Comparison of ENCODE assay signal across 12 cellular contexts in genomic region chr11:71930556-71931244, GRCh38. TPM values are rescaled to one million over a fixed set of nuclear protein-coding genes. Genes with fewer than 3 reads are reported as not detected.
DNase-seq lines count a peak whose midpoint lies in the region; ATAC-seq and TF ChIP-seq lines count a peak whose summit lies in the region.
"Had no signal": no experiment of that assay in that cellular context is flagged by ENCODE, and none has a peak within 500 bp of the region (broad histone marks: within the 10 kb centered on the region; RNA-seq: fewer than 3 reads in every experiment).

No MANE protein-coding gene starts in this region.

- H3K9me3 ChIP-seq in Loucy (ENCODE audit: insufficient read depth, low read depth, low read length) (no peaks in the 10 kb centered on the region), osteoblast (ENCODE audit: low read depth, low read length) (no peaks in the 10 kb centered on the region), aorta (ENCODE audit: control insufficient read depth, low read length) (no peaks in the 10 kb centered on the region)

- H3K27me3 ChIP-seq in Loucy (ENCODE audit: insufficient read depth, low read length, poor library complexity, severe bottlenecking) = no peaks in the 10 kb centered on the region
- no peaks in the 10 kb centered on the region for H3K27me3 ChIP-seq in brain microvascular endothelial cell (replicated peaks)
- no peaks in the 10 kb centered on the region for H3K27me3 ChIP-seq in osteoblast (ENCODE audit: insufficient read depth, low read length)
- H3K27me3 ChIP-seq in aorta (ENCODE audit: control insufficient read depth in 1 of 2, insufficient read depth in 2 of 2, low read length in 1 of 2) = no peaks in the 10 kb centered on the region
- H3K27me3 ChIP-seq: cardiac muscle cell had no signal

- TF ChIP-seq CTCF in Loucy (conservative IDR thresholded peaks at IDR 0.05; ENCODE audit: low read length) (no peak), brain microvascular endothelial cell (IDR thresholded peaks at IDR 0.05; ENCODE audit: low read depth, low read length, missing control alignments) (no peak), osteoblast (IDR thresholded peaks at IDR 0.05; ENCODE audit: extremely low read depth, low read depth, low read length) (no peak)

- no peaks in the 10 kb centered on the region for H3F3A ChIP-seq in Loucy (ENCODE audit: low read depth)

- 57 to 59% methylated on average over 11 of the region's 11 CpGs for WGBS in aorta, 2 donors

- H3K4me1 ChIP-seq in Loucy (ENCODE audit: insufficient read depth, low read length, poor library complexity, severe bottlenecking) (peaks cover 50% of the 10 kb centered on the region), osteoblast (ENCODE audit: insufficient read depth, low read length) (peaks cover 30% of the 10 kb centered on the region), aorta (ENCODE audit: control insufficient read depth in 1 of 2, insufficient read depth in 2 of 2, low read length in 2 of 2) (peaks cover 1 to 7% of the 10 kb centered on the region in 2 donors)

- H3K4me3 ChIP-seq in GM08714 (ENCODE audit: low read length) (peak overlapping the region; percentile 86), Loucy (ENCODE audit: low read length, poor library complexity, severe bottlenecking) (peak overlapping the region; percentile 75), brain microvascular endothelial cell (ENCODE audit: low read depth, low read length) (peak overlapping the region; percentile 66), osteoblast (ENCODE audit: insufficient read depth, low read length) (peak overlapping the region; percentile 80), aorta (ENCODE audit: low read length in 2 of 2) (no peak overlapping the region)

- H3K27ac ChIP-seq in brain microvascular endothelial cell (peak overlapping the region; percentile 38), osteoblast (ENCODE audit: low read depth, low read length) (peak overlapping the region; percentile 94), aorta (ENCODE audit: low read depth in 1 of 2, low read length in 2 of 2) (no peak overlapping the region)
- H3K27ac ChIP-seq: cardiac muscle cell had no signal

- ATAC-seq in aorta (ENCODE audit: low FRiP score) (no peak), HG03025 (IDR thresholded peaks at IDR 0.05; ENCODE audit: low FRiP score, unreplicated experiment) (no peak)

- H3K4me2 ChIP-seq in Loucy (ENCODE audit: low read depth, low read length, poor library complexity, severe bottlenecking) (peak overlapping the region; percentile 80), osteoblast (ENCODE audit: insufficient read depth, low read length) (peak overlapping the region; percentile 97)

- DNase-seq in brain microvascular endothelial cell (no peak), osteoblast (ENCODE audit: insufficient read length, low spot score, missing footprints) (no peak), RKO (ENCODE audit: low spot score) (no peak), aorta (no peak)
- DNase-seq: midbrain, NCI-H1694 treated with DMSO at 0.1 percent for 48 hours had no signal

- H3K79me2 ChIP-seq in Loucy (ENCODE audit: insufficient read depth, low read length) (peaks cover 78% of the 10 kb centered on the region), osteoblast (ENCODE audit: insufficient read depth, low read length) (peaks cover 79% of the 10 kb centered on the region)

- H3K9ac ChIP-seq in Loucy (ENCODE audit: low read depth, low read length, poor library complexity, severe bottlenecking) = peak overlapping the region; percentile 84

- peaks cover 28% of the 10 kb centered on the region for H4K20me1 ChIP-seq in Loucy (ENCODE audit: insufficient read depth, low read length, poor library complexity, severe bottlenecking)
- peaks cover 58% of the 10 kb centered on the region for H4K20me1 ChIP-seq in osteoblast (ENCODE audit: insufficient read depth, low read length)

- H3K36me3 ChIP-seq in Loucy (ENCODE audit: insufficient read depth, low read length) (no peaks in the 10 kb centered on the region), brain microvascular endothelial cell (replicated peaks) (no peaks in the 10 kb centered on the region), osteoblast (ENCODE audit: insufficient read depth, low read length) (no peaks in the 10 kb centered on the region), aorta (ENCODE audit: control insufficient read depth in 1 of 2, insufficient read depth in 2 of 2, low read length in 1 of 2) (no peaks in the 10 kb centered on the region)
- H3K36me3 ChIP-seq: cardiac muscle cell had no signal

- in situ Hi-C loops in brain microvascular endothelial cell (cut with HindIII; ENCODE audit: low pct_ligation_motif_present, low sequenced_read_pairs) = no loop called here

- H3K9me2 ChIP-seq in Loucy (replicated peaks; ENCODE audit: low read depth, low read length) = no peaks in the 10 kb centered on the region

- intact Hi-C loops in aorta (cut with DNase I) = no loop called here

- H2AFZ ChIP-seq in Loucy (ENCODE audit: low read length) (no peak overlapping the region), osteoblast (ENCODE audit: low read length) (no peak overlapping the region)

RNA-seq across cellular contexts. Expression of gene RNF121, which starts 1.9 kb away (rescaled TPM):
- total RNA-seq in osteoblast (32.1 and 32.2 TPM in 2 replicates), aorta (10 to 100 TPM; 38.3 to 38.6 TPM)
- polyA plus RNA-seq in aorta = 10 to 100 TPM; 20.8 to 22.8 TPM

RNA-seq across cellular contexts. Expression of gene XNDC1N, which starts 2.3 kb away (rescaled TPM):
- total RNA-seq in osteoblast = 8.8 and 9.4 TPM in 2 replicates
- 10 to 100 TPM in 1 of 2 donors, 1 to 10 TPM in 1; 8.2 to 12.8 TPM for total RNA-seq in aorta
- polyA plus RNA-seq in aorta = 1 to 10 TPM; 3.9 to 4.7 TPM

RNA-seq across cellular contexts. Expression of gene DEFB131B, which starts 52.4 kb away (rescaled TPM):
- total RNA-seq in osteoblast (not detected in 2 replicates), aorta (not detected)
- not detected for polyA plus RNA-seq in aorta
- total RNA-seq: cardiac muscle cell, glomerular endothelial cell, temporal lobe had no signal
- polyA plus RNA-seq: cardiac muscle cell had no signal

Comparison
In these comparisons a context has a peak if more than half of its experiments do, and no peak if none do; other contexts are left out.
1. H3K4me3 ChIP-seq: peak in GM08714 (single experiment), Loucy (single experiment), brain microvascular endothelial cell (single experiment) and osteoblast (single experiment); none in aorta (0 of 2).
2. H3K27ac ChIP-seq: peak in brain microvascular endothelial cell (single experiment) and osteoblast (single experiment); none in aorta (0 of 2).